Comparison of ENCODE assay signal across 11 cellular contexts in the genomic region with DNA sequence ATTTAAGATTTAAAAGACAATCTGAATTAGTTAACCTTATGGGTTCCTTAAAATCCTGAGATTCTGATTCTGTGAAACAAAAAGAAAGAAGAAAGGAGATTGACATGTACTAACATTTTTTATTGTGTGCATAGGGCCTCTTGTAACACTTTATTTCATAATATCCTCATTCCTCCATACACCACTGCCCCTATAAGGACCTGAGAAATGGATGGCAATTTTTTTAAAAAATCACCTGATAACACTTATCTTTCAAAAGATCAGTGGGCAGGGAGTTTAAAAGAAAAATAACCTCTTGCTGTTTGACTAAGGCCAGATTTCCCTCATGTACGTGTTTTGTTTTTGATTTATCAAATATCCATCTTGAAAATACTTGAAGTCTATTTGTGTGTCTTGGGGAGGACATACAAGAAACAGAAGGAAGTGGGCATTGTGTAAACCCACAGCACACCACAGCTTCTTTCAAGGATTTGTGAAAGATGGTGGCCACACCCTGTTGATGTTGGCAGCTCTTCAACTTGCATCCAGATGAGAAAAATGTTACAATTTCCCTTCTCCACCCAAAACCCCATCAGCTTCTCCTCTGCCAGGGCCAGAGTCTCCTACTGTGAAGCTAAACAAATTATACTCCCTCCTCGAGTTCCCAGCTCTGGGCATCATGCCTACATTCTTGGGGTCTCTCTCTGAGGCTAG. TPM values are rescaled to one million over a fixed set of nuclear protein-coding genes. Genes with fewer than 3 reads are reported as not detected.
A peak's percentile ranks its signal among the peaks of the same experiment; 100 is the strongest.
DNase-seq lines count a peak whose midpoint lies in the region; TF ChIP-seq lines count a peak whose summit lies in the region.
"Had no signal": no experiment of that assay in that cellular context is flagged by ENCODE, and none has a peak within 500 bp of the region (broad histone marks: within the 10 kb centered on the region; RNA-seq: fewer than 3 reads in every experiment).

No MANE protein-coding gene starts in this region.

- H3K9me3 Mint-ChIP-seq in T-helper 2 cell treated with Interferon-gamma antibody and Interleukin-4, amounts not matched to agents 5 μg/mL and 100 μg/mL, for 36 hours, result no peaks in the 10 kb centered on the region
- H3K9me3 Mint-ChIP-seq in immature natural killer cell (peaks cover 0 to 2% (median 0%) of the 10 kb centered on the region in 6 donors), mesothelial cell of epicardium (peaks cover 7% of the 10 kb centered on the region)

- no peak overlapping the region for H3K27ac Mint-ChIP-seq in T-helper 2 cell treated with Interferon-gamma antibody and Interleukin-4, amounts not matched to agents 5 μg/mL and 100 μg/mL, for 36 hours
- H3K27ac Mint-ChIP-seq in immature natural killer cell (peak overlapping the region in 5 of 6 donors; percentile 0 to 50 (median 22)), mesothelial cell of epicardium (no peak overlapping the region)

- H3K36me3 ChIP-seq in suprapubic skin, result no peaks in the 10 kb centered on the region

- H3K27me3 Mint-ChIP-seq in T-helper 2 cell treated with Interferon-gamma antibody and Interleukin-4, amounts not matched to agents 5 μg/mL and 100 μg/mL, for 36 hours (ENCODE audit: low read depth), result peaks cover 2% of the 10 kb centered on the region
- H3K27me3 Mint-ChIP-seq in immature natural killer cell (ENCODE audit: low read depth in 3 of 3), result peaks cover 2 to 5% (median 2%) of the 10 kb centered on the region in 3 donors
- no peaks in the 10 kb centered on the region for H3K27me3 Mint-ChIP-seq in mesothelial cell of epicardium (ENCODE audit: low read depth)

- H3K36me3 Mint-ChIP-seq in T-helper 2 cell treated with Interferon-gamma antibody and Interleukin-4, amounts not matched to agents 5 μg/mL and 100 μg/mL, for 36 hours (ENCODE audit: low read depth), result no peaks in the 10 kb centered on the region
- H3K36me3 Mint-ChIP-seq in immature natural killer cell (no peaks in the 10 kb centered on the region), mesothelial cell of epicardium (no peaks in the 10 kb centered on the region)

- H3K27me3 ChIP-seq in HL-60 (ENCODE audit: insufficient read depth, poor library complexity, severe bottlenecking), result no peaks in the 10 kb centered on the region
- H3K27me3 ChIP-seq in suprapubic skin, result no peaks in the 10 kb centered on the region

- DNase-seq in AG10803 (ENCODE audit: low read depth) (peak; percentile 43), HL-60 (ENCODE audit: low read depth in 1 of 2, low spot score in 1 of 2) (peak; percentile 87 to 90), immature natural killer cell (peak in 2 of 3 donors; percentile 11 to 14), DMS153 (lab: John Stamatoyannopoulos, UW) (no peak), mesothelial cell of epicardium (ENCODE audit: low spot score in 2 of 2, unreplicated experiment in 2 of 2) (no peak), GM03348 (ENCODE audit: low spot score) (no peak), suprapubic skin (ENCODE audit: low spot score in 2 of 2) (no peak)
- DNase-seq in T-helper 2 cell treated with Interferon-gamma antibody and Interleukin-4, amounts not matched to agents 5 μg/mL and 100 μg/mL, for 36 hours (ENCODE audit: low spot score), result no peak
- DNase-seq: cerebellar nuclear complex had no signal

- 5% methylated on average over 2 of the region's 2 CpGs for WGBS in suprapubic skin

- no peaks in the 10 kb centered on the region for H3K4me1 ChIP-seq in suprapubic skin
- H3K4me1 ChIP-seq: psoas muscle had no signal

- peak overlapping the region; percentile 72 for H3K27ac ChIP-seq in HL-60 (replicated peaks)
- H3K27ac ChIP-seq in suprapubic skin, result no peak overlapping the region
- H3K27ac ChIP-seq: psoas muscle had no signal

- TF ChIP-seq EP300 in suprapubic skin (IDR thresholded peaks at IDR 0.05), result no peak

- no peak for TF ChIP-seq CTCF in AG10803 (conservative IDR thresholded peaks at IDR 0.05; ENCODE audit: low read length)
- TF ChIP-seq CTCF in HL-60 (IDR thresholded peaks at IDR 0.05; ENCODE audit: insufficient read depth, low read length), result no peak
- no peak for TF ChIP-seq CTCF in mesothelial cell of epicardium (IDR thresholded peaks at IDR 0.05; ENCODE audit: unreplicated experiment)
- no peak for TF ChIP-seq CTCF in suprapubic skin (IDR thresholded peaks at IDR 0.05)

- peak overlapping the region; percentile 5 for H3K4me3 Mint-ChIP-seq in T-helper 2 cell treated with Interferon-gamma antibody and Interleukin-4, amounts not matched to agents 5 μg/mL and 100 μg/mL, for 36 hours
- H3K4me3 Mint-ChIP-seq in immature natural killer cell (peak overlapping the region; percentile 1 to 65 (median 23)), mesothelial cell of epicardium (no peak overlapping the region)

- TF ChIP-seq POLR2A in suprapubic skin (IDR thresholded peaks at IDR 0.05), result no peak

- peaks cover 13% of the 10 kb centered on the region for H3K4me1 Mint-ChIP-seq in T-helper 2 cell treated with Interferon-gamma antibody and Interleukin-4, amounts not matched to agents 5 μg/mL and 100 μg/mL, for 36 hours (ENCODE audit: low read depth)
- H3K4me1 Mint-ChIP-seq in immature natural killer cell (peaks cover 20 to 27% of the 10 kb centered on the region in 2 donors), mesothelial cell of epicardium (no peaks in the 10 kb centered on the region)

- no peak overlapping the region for H3K4me3 ChIP-seq in AG10803 (ENCODE audit: low read length)
- no peak overlapping the region for H3K4me3 ChIP-seq in HL-60 (replicated peaks; ENCODE audit: insufficient read depth, low read length)
- no peak overlapping the region for H3K4me3 ChIP-seq in suprapubic skin
- H3K4me3 ChIP-seq: psoas muscle had no signal

- H3K9me3 ChIP-seq in suprapubic skin, result no peaks in the 10 kb centered on the region
- H3K9me3 ChIP-seq: psoas muscle had no signal

RNA-seq across cellular contexts. Expression of gene MPEG1, which starts 35.0 kb away (rescaled TPM):
- polyA plus RNA-seq in immature natural killer cell, result 10 to 100 TPM in 1 of 3 donors, 1 to 10 TPM in 2; 1.7 to 13.2 (median 7.1) TPM
- not detected in 3 replicates for total RNA-seq in mesothelial cell of epicardium
- 1 to 10 TPM; 2.3 to 4.5 (median 2.9) TPM for total RNA-seq in suprapubic skin
- total RNA-seq: activated CD8-positive, alpha-beta memory T cell treated with anti-CD3 and anti-CD28 coated beads for 36 hours had no signal

Comparison
In these comparisons a context has a peak if more than half of its experiments do, and no peak if none do; other contexts are left out.
1. DNase-seq: peak in AG10803 (single experiment), HL-60 (2 of 2) and immature natural killer cell (2 of 3); none in T-helper 2 cell treated with Interferon-gamma antibody and Interleukin-4, amounts not matched to agents 5 μg/mL and 100 μg/mL, for 36 hours (single experiment), DMS153 (single experiment), mesothelial cell of epicardium (0 of 2), GM03348 (single experiment) and suprapubic skin (0 of 2).
2. H3K27ac Mint-ChIP-seq: peak in immature natural killer cell (5 of 6); none in T-helper 2 cell treated with Interferon-gamma antibody and Interleukin-4, amounts not matched to agents 5 μg/mL and 100 μg/mL, for 36 hours (single experiment) and mesothelial cell of epicardium (single experiment).